1 cellular context compared by ENCODE assay signal in the genomic region with DNA sequence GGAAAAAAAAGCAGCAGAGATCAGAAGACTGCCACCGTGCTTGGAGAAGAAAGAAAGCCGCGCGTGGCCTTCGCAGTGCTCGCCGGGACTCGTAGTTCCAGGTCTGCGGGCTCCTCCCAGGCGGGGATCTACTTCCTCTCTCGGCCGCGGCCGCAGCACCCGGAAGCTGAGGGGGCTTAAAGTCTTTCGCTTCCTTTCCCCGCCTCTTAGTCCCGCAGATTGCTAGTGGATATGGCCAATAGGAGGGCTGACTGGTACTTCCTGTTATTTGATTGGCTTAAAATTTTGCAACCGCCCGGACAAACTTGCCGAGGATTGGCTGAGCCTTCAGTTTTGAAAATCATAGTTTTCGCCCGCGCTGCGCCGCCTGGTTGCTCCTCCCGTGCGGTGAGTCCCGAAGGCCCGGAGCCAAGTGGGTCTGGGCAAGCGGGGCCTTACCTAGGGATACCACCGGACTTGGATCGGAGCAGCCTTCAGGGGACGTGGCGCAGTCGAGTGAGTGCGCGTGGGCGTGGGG.
TF ChIP-seq lines count a peak whose summit lies in the region.

TSS of gene INCENP (plus strand) at position 343 of the 517 bp plus-strand sequence. CDS start 4,151 bp downstream, outside the sequence.

TF ChIP-seq in HEK293, 187 proteins besides CTCF, POLR2A, EP300 and RAD21 (continued from another document and continues in another):
- TF ChIP-seq, protein P1, sequence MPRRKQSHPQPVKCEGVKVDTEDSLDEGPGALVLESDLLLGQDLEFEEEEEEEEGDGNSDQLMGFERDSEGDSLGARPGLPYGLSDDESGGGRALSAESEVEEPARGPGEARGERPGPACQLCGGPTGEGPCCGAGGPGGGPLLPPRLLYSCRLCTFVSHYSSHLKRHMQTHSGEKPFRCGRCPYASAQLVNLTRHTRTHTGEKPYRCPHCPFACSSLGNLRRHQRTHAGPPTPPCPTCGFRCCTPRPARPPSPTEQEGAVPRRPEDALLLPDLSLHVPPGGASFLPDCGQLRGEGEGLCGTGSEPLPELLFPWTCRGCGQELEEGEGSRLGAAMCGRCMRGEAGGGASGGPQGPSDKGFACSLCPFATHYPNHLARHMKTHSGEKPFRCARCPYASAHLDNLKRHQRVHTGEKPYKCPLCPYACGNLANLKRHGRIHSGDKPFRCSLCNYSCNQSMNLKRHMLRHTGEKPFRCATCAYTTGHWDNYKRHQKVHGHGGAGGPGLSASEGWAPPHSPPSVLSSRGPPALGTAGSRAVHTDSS (tag by site-specific recombination; IDR thresholded peaks at IDR 0.05), result no peak
- TF ChIP-seq ZFP37 (tag by site-specific recombination; IDR thresholded peaks at IDR 0.05) (no peak), ZNF148 (tag by site-specific recombination; IDR thresholded peaks at IDR 0.05; ENCODE audit: borderline replicate concordance) (no peak), YY2 (tag by site-specific recombination; IDR thresholded peaks at IDR 0.05) (no peak), KLF8 (tag by site-specific recombination; IDR thresholded peaks at IDR 0.05) (peak; percentile 57; the same call in 1 of the 2 replicates), SP3 (tag by site-specific recombination; IDR thresholded peaks at IDR 0.05) (peak; percentile 81), ZNF132 (tag by site-specific recombination; IDR thresholded peaks at IDR 0.05; ENCODE audit: borderline replicate concordance) (no peak), KLF9 (tag by site-specific recombination; IDR thresholded peaks at IDR 0.05; ENCODE audit: low read depth) (peak; percentile 50; the same call in 1 of the 2 replicates), ZBTB1 (tag by site-specific recombination; IDR thresholded peaks at IDR 0.05) (no peak), PRDM4 (tag by site-specific recombination; IDR thresholded peaks at IDR 0.05) (no peak), ZNF302 (tag by site-specific recombination; IDR thresholded peaks at IDR 0.05; ENCODE audit: low read depth) (no peak), ZNF623 (tag by site-specific recombination; IDR thresholded peaks at IDR 0.05) (no peak), ZNF274 (IDR thresholded peaks at IDR 0.05; ENCODE audit: low read length) (no peak), ZNF274 (tag by site-specific recombination; IDR thresholded peaks at IDR 0.05; ENCODE audit: borderline replicate concordance) (no peak), ZNF391 (tag by site-specific recombination; IDR thresholded peaks at IDR 0.05; ENCODE audit: borderline replicate concordance, low read depth) (no peak), ZNF10 (tag by site-specific recombination; IDR thresholded peaks at IDR 0.05) (no peak), BCL11A (tag by site-specific recombination; IDR thresholded peaks at IDR 0.05; ENCODE audit: low read depth) (no peak), ZNF2 (tag by site-specific recombination; IDR thresholded peaks at IDR 0.05) (0 out of 2 replicates have a peak, but pooled peaks have one; percentile 32), ZNF518A (tag by site-specific recombination; conservative IDR thresholded peaks at IDR 0.05; ENCODE audit: low read depth) (peak; percentile 56; the same call in 1 of the 2 replicates), ZNF184 (tag by site-specific recombination; IDR thresholded peaks at IDR 0.05) (no peak), ZNF501 (tag by site-specific recombination; IDR thresholded peaks at IDR 0.05) (peak; percentile 60; the same call in 1 of the 2 replicates), ZNF580 (tag by site-specific recombination; IDR thresholded peaks at IDR 0.05) (no peak), ZNF571 (tag by site-specific recombination; IDR thresholded peaks at IDR 0.05) (no peak), ZBTB17 (tag by site-specific recombination; IDR thresholded peaks at IDR 0.05) (peak; percentile 45; the same call in 1 of the 2 replicates), ZNF16 (tag by site-specific recombination; IDR thresholded peaks at IDR 0.05; ENCODE audit: low read depth) (no peak), HOXD13 (CRISPR knock-in tag; IDR thresholded peaks at IDR 0.05; ENCODE audit: borderline replicate concordance) (no peak), ZNF354C (tag by site-specific recombination; IDR thresholded peaks at IDR 0.05; ENCODE audit: borderline replicate concordance, low read depth) (no peak), ZNF792 (tag by site-specific recombination; IDR thresholded peaks at IDR 0.05) (no peak), ZNF544 (tag by site-specific recombination; IDR thresholded peaks at IDR 0.05) (no peak), ZNF76 (tag by site-specific recombination; IDR thresholded peaks at IDR 0.05; ENCODE audit: borderline replicate concordance, low read depth) (peak; percentile 58; the same call in 1 of the 2 replicates)
- TF ChIP-seq, protein P2, sequence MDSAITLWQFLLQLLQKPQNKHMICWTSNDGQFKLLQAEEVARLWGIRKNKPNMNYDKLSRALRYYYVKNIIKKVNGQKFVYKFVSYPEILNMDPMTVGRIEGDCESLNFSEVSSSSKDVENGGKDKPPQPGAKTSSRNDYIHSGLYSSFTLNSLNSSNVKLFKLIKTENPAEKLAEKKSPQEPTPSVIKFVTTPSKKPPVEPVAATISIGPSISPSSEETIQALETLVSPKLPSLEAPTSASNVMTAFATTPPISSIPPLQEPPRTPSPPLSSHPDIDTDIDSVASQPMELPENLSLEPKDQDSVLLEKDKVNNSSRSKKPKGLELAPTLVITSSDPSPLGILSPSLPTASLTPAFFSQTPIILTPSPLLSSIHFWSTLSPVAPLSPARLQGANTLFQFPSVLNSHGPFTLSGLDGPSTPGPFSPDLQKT (IDR thresholded peaks at IDR 0.05; ENCODE audit: borderline replicate concordance, low read depth, low read length), result no peak
- TF ChIP-seq, protein P3, sequence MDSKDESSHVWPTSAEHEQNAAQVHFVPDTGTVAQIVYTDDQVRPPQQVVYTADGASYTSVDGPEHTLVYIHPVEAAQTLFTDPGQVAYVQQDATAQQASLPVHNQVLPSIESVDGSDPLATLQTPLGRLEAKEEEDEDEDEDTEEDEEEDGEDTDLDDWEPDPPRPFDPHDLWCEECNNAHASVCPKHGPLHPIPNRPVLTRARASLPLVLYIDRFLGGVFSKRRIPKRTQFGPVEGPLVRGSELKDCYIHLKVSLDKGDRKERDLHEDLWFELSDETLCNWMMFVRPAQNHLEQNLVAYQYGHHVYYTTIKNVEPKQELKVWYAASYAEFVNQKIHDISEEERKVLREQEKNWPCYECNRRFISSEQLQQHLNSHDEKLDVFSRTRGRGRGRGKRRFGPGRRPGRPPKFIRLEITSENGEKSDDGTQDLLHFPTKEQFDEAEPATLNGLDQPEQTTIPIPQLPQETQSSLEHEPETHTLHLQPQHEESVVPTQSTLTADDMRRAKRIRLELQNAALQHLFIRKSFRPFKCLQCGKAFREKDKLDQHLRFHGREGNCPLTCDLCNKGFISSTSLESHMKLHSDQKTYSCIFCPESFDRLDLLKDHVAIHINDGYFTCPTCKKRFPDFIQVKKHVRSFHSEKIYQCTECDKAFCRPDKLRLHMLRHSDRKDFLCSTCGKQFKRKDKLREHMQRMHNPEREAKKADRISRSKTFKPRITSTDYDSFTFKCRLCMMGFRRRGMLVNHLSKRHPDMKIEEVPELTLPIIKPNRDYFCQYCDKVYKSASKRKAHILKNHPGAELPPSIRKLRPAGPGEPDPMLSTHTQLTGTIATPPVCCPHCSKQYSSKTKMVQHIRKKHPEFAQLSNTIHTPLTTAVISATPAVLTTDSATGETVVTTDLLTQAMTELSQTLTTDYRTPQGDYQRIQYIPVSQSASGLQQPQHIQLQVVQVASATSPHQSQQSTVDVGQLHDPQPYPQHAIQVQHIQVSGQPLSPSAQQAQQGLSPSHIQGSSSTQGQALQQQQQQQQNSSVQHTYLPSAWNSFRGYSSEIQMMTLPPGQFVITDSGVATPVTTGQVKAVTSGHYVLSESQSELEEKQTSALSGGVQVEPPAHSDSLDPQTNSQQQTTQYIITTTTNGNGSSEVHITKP (tag by site-specific recombination; IDR thresholded peaks at IDR 0.05), result no peak
- TF ChIP-seq, protein P4, sequence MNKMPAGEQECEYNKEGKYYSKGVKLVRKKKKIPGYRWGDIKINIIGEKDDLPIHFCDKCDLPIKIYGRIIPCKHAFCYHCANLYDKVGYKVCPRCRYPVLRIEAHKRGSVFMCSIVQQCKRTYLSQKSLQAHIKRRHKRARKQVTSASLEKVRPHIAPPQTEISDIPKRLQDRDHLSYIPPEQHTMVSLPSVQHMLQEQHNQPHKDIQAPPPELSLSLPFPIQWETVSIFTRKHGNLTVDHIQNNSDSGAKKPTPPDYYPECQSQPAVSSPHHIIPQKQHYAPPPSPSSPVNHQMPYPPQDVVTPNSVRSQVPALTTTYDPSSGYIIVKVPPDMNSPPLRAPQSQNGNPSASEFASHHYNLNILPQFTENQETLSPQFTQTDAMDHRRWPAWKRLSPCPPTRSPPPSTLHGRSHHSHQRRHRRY (tag by site-specific recombination; IDR thresholded peaks at IDR 0.05), result no peak
- TF ChIP-seq, protein P5, sequence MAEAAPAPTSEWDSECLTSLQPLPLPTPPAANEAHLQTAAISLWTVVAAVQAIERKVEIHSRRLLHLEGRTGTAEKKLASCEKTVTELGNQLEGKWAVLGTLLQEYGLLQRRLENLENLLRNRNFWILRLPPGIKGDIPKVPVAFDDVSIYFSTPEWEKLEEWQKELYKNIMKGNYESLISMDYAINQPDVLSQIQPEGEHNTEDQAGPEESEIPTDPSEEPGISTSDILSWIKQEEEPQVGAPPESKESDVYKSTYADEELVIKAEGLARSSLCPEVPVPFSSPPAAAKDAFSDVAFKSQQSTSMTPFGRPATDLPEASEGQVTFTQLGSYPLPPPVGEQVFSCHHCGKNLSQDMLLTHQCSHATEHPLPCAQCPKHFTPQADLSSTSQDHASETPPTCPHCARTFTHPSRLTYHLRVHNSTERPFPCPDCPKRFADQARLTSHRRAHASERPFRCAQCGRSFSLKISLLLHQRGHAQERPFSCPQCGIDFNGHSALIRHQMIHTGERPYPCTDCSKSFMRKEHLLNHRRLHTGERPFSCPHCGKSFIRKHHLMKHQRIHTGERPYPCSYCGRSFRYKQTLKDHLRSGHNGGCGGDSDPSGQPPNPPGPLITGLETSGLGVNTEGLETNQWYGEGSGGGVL (tag by site-specific recombination; IDR thresholded peaks at IDR 0.05), result no peak
